ENCODE assay signal across 22 cellular contexts in the genomic region with DNA sequence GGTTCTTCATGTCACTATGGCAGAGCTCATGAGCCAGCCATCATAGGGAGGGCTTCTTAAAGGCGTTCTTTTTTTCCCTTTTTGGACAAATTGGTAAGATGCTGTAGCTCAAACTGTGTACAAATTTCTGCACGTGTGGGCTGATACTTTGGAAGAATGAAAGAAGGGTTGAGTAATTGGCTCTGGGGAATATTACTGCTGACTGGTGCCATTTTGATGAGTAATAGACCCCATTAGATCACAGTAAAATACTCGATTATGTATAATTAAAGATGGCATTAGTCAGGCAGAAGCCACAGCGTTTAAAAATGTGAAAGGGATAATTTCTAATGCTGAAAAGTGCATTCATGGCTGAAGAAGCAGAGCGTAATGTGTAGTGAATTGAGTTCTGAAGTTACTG. TPM values are rescaled to one million over a fixed set of nuclear protein-coding genes. Genes with fewer than 3 reads are reported as not detected.
DNase-seq lines count a peak whose midpoint lies in the region; ATAC-seq and TF ChIP-seq lines count a peak whose summit lies in the region.
"Had no signal": no experiment of that assay in that cellular context is flagged by ENCODE, and none has a peak within 500 bp of the region (broad histone marks: within the 10 kb centered on the region; RNA-seq: fewer than 3 reads in every experiment).

No MANE protein-coding gene starts in this region.

- 60 to 62% methylated on average over 5 of the region's 5 CpGs for WGBS in gastroesophageal sphincter (ENCODE audit: low coverage in 1 of 2), 2 donors

- H3K27ac ChIP-seq in A673 (ENCODE audit: low read depth, low read length, poor library complexity, severe bottlenecking): no peak overlapping the region
- no peak overlapping the region for H3K27ac ChIP-seq in gastroesophageal sphincter
- H3K27ac ChIP-seq in SJCRH30: no peak overlapping the region
- H3K27ac ChIP-seq: esophagus squamous epithelium, hepatocyte had no signal

- no peaks in the 10 kb centered on the region for H3K4me1 ChIP-seq in A673 (ENCODE audit: insufficient read depth, low read length, poor library complexity, severe bottlenecking)
- no peaks in the 10 kb centered on the region for H3K4me1 ChIP-seq in gastroesophageal sphincter
- no peaks in the 10 kb centered on the region for H3K4me1 ChIP-seq in SJCRH30

- H3K9me3 ChIP-seq in A673 (ENCODE audit: low read depth, low read length, poor library complexity, severe bottlenecking) (no peaks in the 10 kb centered on the region), gastroesophageal sphincter (no peaks in the 10 kb centered on the region), SJCRH30 (replicated peaks) (no peaks in the 10 kb centered on the region)
- H3K9me3 ChIP-seq: esophagus squamous epithelium had no signal

- no peak for TF ChIP-seq EP300 in gastroesophageal sphincter (IDR thresholded peaks at IDR 0.05)

- DNase-seq in A673 (ENCODE audit: low spot score) (peak; percentile 47), EH (ENCODE audit: low read depth) (peak; percentile 61), HT-29 (ENCODE audit: low spot score) (no peak), SJCRH30 (no peak)
- no peak for DNase-seq in stimulated activated CD4-positive, alpha-beta T cell treated with anti-CD3 and anti-CD28 coated beads, Interleukin-4, amount 100 ng/mL, for 24 hours
- DNase-seq: ACHN; activated T-cell treated with anti-CD3 and anti-CD28 coated beads, Interleukin-2, amount 50 U/mL, for 48 hours; CD4-positive, CD25-positive, alpha-beta regulatory T cell; DMS53; effector memory CD8-positive, alpha-beta T cell; esophagus squamous epithelium; GOT3; MV-4-11; NCI-H2029; NK-92 treated with Interleukin-12 subunit alpha and Interleukin-12 subunit beta, amount 100 ng/mL, for 24 hours had no signal

- intact Hi-C loops in A673 (cut with micrococcal nuclease; ENCODE audit: unreplicated experiment): no loop called here

- CTCF ChIA-PET in A673 (lab: Charles Lee): no interaction called here

- TF ChIP-seq CTCF in A673 (conservative IDR thresholded peaks at IDR 0.05; ENCODE audit: low read depth, low read length) (no peak), gastroesophageal sphincter (IDR thresholded peaks at IDR 0.05) (no peak)

- BruUV-seq in A673 (replicated peaks; lab: Mats Ljungman, UMichigan): no TSS peak

- no peak for TF ChIP-seq POLR2A in gastroesophageal sphincter (IDR thresholded peaks at IDR 0.05)

- ATAC-seq in SK-N-SH treated with all-trans-retinoic acid at 6 μM for 48 hours (peak; percentile 54), gastroesophageal sphincter (peak; percentile 57), GM18870 (IDR thresholded peaks at IDR 0.05; ENCODE audit: unreplicated experiment) (no peak)
- ATAC-seq: activated CD4-positive, CD25-positive, alpha-beta regulatory T cell treated with anti-CD3 and anti-CD28 coated beads, Interleukin-2, amount 50 U/mL, for 24 hours; effector memory CD8-positive, alpha-beta T cell; K562; Panc1 had no signal

- no peak overlapping the region for H3K4me3 ChIP-seq in A673 (ENCODE audit: low read depth, low read length, poor library complexity, severe bottlenecking)
- H3K4me3 ChIP-seq in gastroesophageal sphincter: no peak overlapping the region
- H3K4me3 ChIP-seq in SJCRH30: no peak overlapping the region
- H3K4me3 ChIP-seq: esophagus squamous epithelium, hepatocyte, K562 had no signal

- H3K36me3 ChIP-seq in A673 (ENCODE audit: insufficient read depth, low read length, poor library complexity, severe bottlenecking): no peaks in the 10 kb centered on the region
- no peaks in the 10 kb centered on the region for H3K36me3 ChIP-seq in gastroesophageal sphincter
- H3K36me3 ChIP-seq in SJCRH30: no peaks in the 10 kb centered on the region
- H3K36me3 ChIP-seq: esophagus squamous epithelium had no signal

- POLR2A ChIA-PET in A673 (lab: Charles Lee; ENCODE audit: low non-redundant PET): no interaction called here

- peaks cover 7% of the 10 kb centered on the region for H3K27me3 ChIP-seq in A673 (replicated peaks; ENCODE audit: insufficient read depth, low read depth, low read length, poor library complexity)
- no peaks in the 10 kb centered on the region for H3K27me3 ChIP-seq in gastroesophageal sphincter
- no peaks in the 10 kb centered on the region for H3K27me3 ChIP-seq in SJCRH30
- H3K27me3 ChIP-seq: hepatocyte had no signal

TF ChIP-seq in SK-N-SH treated with all-trans-retinoic acid at 6 μM for 48 hours, 23 proteins besides CTCF, POLR2A, EP300 and RAD21:
- TF ChIP-seq SNAI2 (CRISPR knock-in tag; IDR thresholded peaks at IDR 0.05) (no peak), ISL1 (CRISPR knock-in tag; IDR thresholded peaks at IDR 0.05) (peak; percentile 47; the same call in 1 of the 2 replicates), ZC3H10 (CRISPR knock-in tag; IDR thresholded peaks at IDR 0.05) (no peak; the same call in 1 of the 2 replicates)
- TF ChIP-seq, protein P1, sequence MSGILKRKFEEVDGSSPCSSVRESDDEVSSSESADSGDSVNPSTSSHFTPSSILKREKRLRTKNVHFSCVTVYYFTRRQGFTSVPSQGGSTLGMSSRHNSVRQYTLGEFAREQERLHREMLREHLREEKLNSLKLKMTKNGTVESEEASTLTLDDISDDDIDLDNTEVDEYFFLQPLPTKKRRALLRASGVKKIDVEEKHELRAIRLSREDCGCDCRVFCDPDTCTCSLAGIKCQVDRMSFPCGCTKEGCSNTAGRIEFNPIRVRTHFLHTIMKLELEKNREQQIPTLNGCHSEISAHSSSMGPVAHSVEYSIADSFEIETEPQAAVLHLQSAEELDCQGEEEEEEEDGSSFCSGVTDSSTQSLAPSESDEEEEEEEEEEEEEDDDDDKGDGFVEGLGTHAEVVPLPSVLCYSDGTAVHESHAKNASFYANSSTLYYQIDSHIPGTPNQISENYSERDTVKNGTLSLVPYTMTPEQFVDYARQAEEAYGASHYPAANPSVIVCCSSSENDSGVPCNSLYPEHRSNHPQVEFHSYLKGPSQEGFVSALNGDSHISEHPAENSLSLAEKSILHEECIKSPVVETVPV (CRISPR knock-in tag; IDR thresholded peaks at IDR 0.05): no peak

RNA-seq across cellular contexts. Expression of gene SH3RF3, which starts 19.3 kb away (rescaled TPM):
- 0.11 and 0.15 TPM in 2 replicates for total RNA-seq in A673 (2021)
- 10 to 100 TPM; 10.1 to 15.8 (median 13.2) TPM for total RNA-seq in gastroesophageal sphincter
- total RNA-seq in HT-29 (2014; rRNA removed; shearing (Covaris generic)): 0.05 and 0.16 TPM in 2 replicates
- total RNA-seq in SJCRH30 (2014; rRNA removed; shearing (Covaris generic)): 0.28 and 0.30 TPM in 2 replicates

Comparison
In these comparisons a context has a peak if more than half of its experiments do, and no peak if none do; other contexts are left out.
1. DNase-seq: peak in A673 (single experiment) and EH (single experiment); none in HT-29 (single experiment), SJCRH30 (0 of 2) and stimulated activated CD4-positive, alpha-beta T cell treated with anti-CD3 and anti-CD28 coated beads, Interleukin-4, amount 100 ng/mL, for 24 hours (single experiment).